ENCODE assay signal across 8 cellular contexts in genomic region chr12:47360771-47361388, GRCh38.
A peak's percentile ranks its signal among the peaks of the same experiment; 100 is the strongest.
DNase-seq lines count a peak whose midpoint lies in the region; ATAC-seq and TF ChIP-seq lines count a peak whose summit lies in the region.

No MANE protein-coding gene starts in this region.

- H3K4me1 ChIP-seq in SJCRH30: no peaks in the 10 kb centered on the region
- H3K4me1 ChIP-seq in duodenal mucosa (ENCODE audit: control insufficient read depth in 1 of 2, insufficient read depth in 2 of 2, low read length in 2 of 2): peaks cover 5 to 6% of the 10 kb centered on the region in 2 donors
- H3K4me1 ChIP-seq in gastrocnemius medialis: peaks cover 0 to 3% of the 10 kb centered on the region in 2 donors

- H3K4me3 ChIP-seq in SJCRH30 (peak overlapping the region; percentile 7; the same call in 1 of the 2 replicates), duodenal mucosa (ENCODE audit: low read depth in 1 of 2, low read length in 2 of 2) (peak overlapping the region; percentile 44 to 56), gastrocnemius medialis (no peak overlapping the region)

- ATAC-seq in HG02623 (IDR thresholded peaks at IDR 0.05; ENCODE audit: unreplicated experiment) (peak; percentile 16), gastrocnemius medialis (peak in 1 of 2 donors; percentile 51)

- no peak overlapping the region for H3K9ac ChIP-seq in duodenal mucosa (ENCODE audit: low read depth in 1 of 2, low read length in 2 of 2)

- H3K36me3 ChIP-seq in SJCRH30: no peaks in the 10 kb centered on the region
- no peaks in the 10 kb centered on the region for H3K36me3 ChIP-seq in duodenal mucosa (ENCODE audit: control insufficient read depth in 1 of 2, insufficient read depth in 2 of 2, low read length in 2 of 2)
- no peaks in the 10 kb centered on the region for H3K36me3 ChIP-seq in gastrocnemius medialis

- H3K27ac ChIP-seq in SJCRH30 (no peak overlapping the region), duodenal mucosa (ENCODE audit: low read depth, low read length) (no peak overlapping the region), gastrocnemius medialis (peak overlapping the region; percentile 21 to 66 (median 52))

- H3K27me3 ChIP-seq in SJCRH30 (no peaks in the 10 kb centered on the region), duodenal mucosa (ENCODE audit: control insufficient read depth in 1 of 2, insufficient read depth in 2 of 2, low read length in 2 of 2) (no peaks in the 10 kb centered on the region), gastrocnemius medialis (no peaks in the 10 kb centered on the region)

- H3K9me3 ChIP-seq in SJCRH30 (replicated peaks): peaks cover 5% of the 10 kb centered on the region
- no peaks in the 10 kb centered on the region for H3K9me3 ChIP-seq in duodenal mucosa (ENCODE audit: control insufficient read depth in 1 of 2, low read length in 2 of 2)
- no peaks in the 10 kb centered on the region for H3K9me3 ChIP-seq in gastrocnemius medialis

- no peak for TF ChIP-seq POLR2A in gastrocnemius medialis (IDR thresholded peaks at IDR 0.05)

- in situ Hi-C loops in gastrocnemius medialis (cut with MboI; ENCODE audit: low sequenced_read_pairs in 4 of 4): no loop called here

- intact Hi-C loops in gastrocnemius medialis (cut with DNase I; ENCODE audit: low total_unique reads): no loop called here

- DNase-seq in NCI-H2171 treated with DMSO at 0.1 percent for 48 hours (lab: John Stamatoyannopoulos, UW) (peak; percentile 41), NCI-H2171 (lab: John Stamatoyannopoulos, UW) (no peak), SJCRH30 (no peak), gastrocnemius medialis (no peak), NCI-H1417 (lab: John Stamatoyannopoulos, UW) (no peak)
- no peak for DNase-seq in stimulated activated CD4-positive, alpha-beta T cell treated with anti-CD3 and anti-CD28 coated beads, Interleukin-4, amount 100 ng/mL, for 24 hours

- TF ChIP-seq CTCF in gastrocnemius medialis (IDR thresholded peaks at IDR 0.05 in 4 of 5, conservative IDR thresholded peaks at IDR 0.05 in 1 of 5): no peak

Comparison
In these comparisons a context has a peak if more than half of its experiments do, and no peak if none do; other contexts are left out.
1. H3K27ac ChIP-seq: peak in gastrocnemius medialis (4 of 4); none in SJCRH30 (single experiment) and duodenal mucosa (single experiment).
2. H3K4me3 ChIP-seq: peak in SJCRH30 (single experiment) and duodenal mucosa (2 of 2); none in gastrocnemius medialis (0 of 4).